35 cellular contexts compared by ENCODE assay signal in genomic region chr4:54209617-54210016, GRCh38. TPM values are rescaled to one million over a fixed set of nuclear protein-coding genes. Genes with fewer than 3 reads are reported as not detected.
"Had no signal": no experiment of that assay in that cellular context is flagged by ENCODE, and none has a peak within 500 bp of the region (broad histone marks: within the 10 kb centered on the region; RNA-seq: fewer than 3 reads in every experiment).

No MANE protein-coding gene starts in this region.

- DNase-seq: Karpas-422, Kasumi-1, KG1, MG63, MM.1S, MV-4-11, NCI-H1048, NCI-H1092, NCI-H1092 treated with DMSO at 0.1 percent for 48 hours, NCI-H1105 treated with DMSO at 0.1 percent for 48 hours, NCI-H1417, NCI-H1417 treated with DMSO at 0.1 percent for 48 hours, NCI-H1436, NCI-H1436 treated with DMSO at 0.1 percent for 48 hours, NCI-H146, NCI-H1694, NCI-H1694 treated with DMSO at 0.1 percent for 48 hours, NCI-H187, NCI-H187 treated with DMSO at 0.1 percent for 48 hours, NCI-H1930, NCI-H2029, NCI-H2029 treated with DMSO at 0.1 percent for 48 hours, NCI-H2081, NCI-H2081 treated with DMSO at 0.1 percent for 48 hours, NCI-H2107, NCI-H2171, NCI-H2171 treated with DMSO at 0.1 percent for 48 hours, NCI-H2227 treated with DMSO at 0.1 percent for 48 hours, NCI-H226, NCI-H345, NCI-H446, NCI-H446 treated with DMSO at 0.1 percent for 48 hours, NCI-H510A had no signal

- H3K4me2 ChIP-seq: KMS-11 had no signal

- H3K36me3 ChIP-seq: MG63 had no signal

- H3K4me3 ChIP-seq: MG63 had no signal

- H3K9me3 ChIP-seq: MG63 had no signal

- H3K27me3 ChIP-seq: MG63 had no signal

- H3K9ac ChIP-seq: KMS-11 had no signal

- H3K27ac ChIP-seq: KMS-11 had no signal

RNA-seq across cellular contexts. Expression of gene PDGFRA, which starts 19.5 kb away (rescaled TPM):
- total RNA-seq: MCF 10A had no signal
